In genomic region chr10:99685232-99686041, GRCh38 we compare ENCODE assay signal across 1 cellular context.
TF ChIP-seq lines count a peak whose summit lies in the region.

No MANE protein-coding gene starts in this region.

TF ChIP-seq in GM23338, 12 proteins besides CTCF, POLR2A, EP300 and RAD21 (continued from another document):
- TF ChIP-seq, protein P1, sequence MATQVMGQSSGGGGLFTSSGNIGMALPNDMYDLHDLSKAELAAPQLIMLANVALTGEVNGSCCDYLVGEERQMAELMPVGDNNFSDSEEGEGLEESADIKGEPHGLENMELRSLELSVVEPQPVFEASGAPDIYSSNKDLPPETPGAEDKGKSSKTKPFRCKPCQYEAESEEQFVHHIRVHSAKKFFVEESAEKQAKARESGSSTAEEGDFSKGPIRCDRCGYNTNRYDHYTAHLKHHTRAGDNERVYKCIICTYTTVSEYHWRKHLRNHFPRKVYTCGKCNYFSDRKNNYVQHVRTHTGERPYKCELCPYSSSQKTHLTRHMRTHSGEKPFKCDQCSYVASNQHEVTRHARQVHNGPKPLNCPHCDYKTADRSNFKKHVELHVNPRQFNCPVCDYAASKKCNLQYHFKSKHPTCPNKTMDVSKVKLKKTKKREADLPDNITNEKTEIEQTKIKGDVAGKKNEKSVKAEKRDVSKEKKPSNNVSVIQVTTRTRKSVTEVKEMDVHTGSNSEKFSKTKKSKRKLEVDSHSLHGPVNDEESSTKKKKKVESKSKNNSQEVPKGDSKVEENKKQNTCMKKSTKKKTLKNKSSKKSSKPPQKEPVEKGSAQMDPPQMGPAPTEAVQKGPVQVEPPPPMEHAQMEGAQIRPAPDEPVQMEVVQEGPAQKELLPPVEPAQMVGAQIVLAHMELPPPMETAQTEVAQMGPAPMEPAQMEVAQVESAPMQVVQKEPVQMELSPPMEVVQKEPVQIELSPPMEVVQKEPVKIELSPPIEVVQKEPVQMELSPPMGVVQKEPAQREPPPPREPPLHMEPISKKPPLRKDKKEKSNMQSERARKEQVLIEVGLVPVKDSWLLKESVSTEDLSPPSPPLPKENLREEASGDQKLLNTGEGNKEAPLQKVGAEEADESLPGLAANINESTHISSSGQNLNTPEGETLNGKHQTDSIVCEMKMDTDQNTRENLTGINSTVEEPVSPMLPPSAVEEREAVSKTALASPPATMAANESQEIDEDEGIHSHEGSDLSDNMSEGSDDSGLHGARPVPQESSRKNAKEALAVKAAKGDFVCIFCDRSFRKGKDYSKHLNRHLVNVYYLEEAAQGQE (IDR thresholded peaks at IDR 0.05; ENCODE audit: unreplicated experiment): no peak
- TF ChIP-seq NANOG (IDR thresholded peaks at IDR 0.05; ENCODE audit: borderline replicate concordance) (no peak), EZH2phosphoT487 (IDR thresholded peaks at IDR 0.05; ENCODE audit: unreplicated experiment) (no peak), POLR2AphosphoS5 (IDR thresholded peaks at IDR 0.05; ENCODE audit: low read depth) (no peak), JUNB (IDR thresholded peaks at IDR 0.05; ENCODE audit: unreplicated experiment) (no peak)
- TF ChIP-seq, protein P2, sequence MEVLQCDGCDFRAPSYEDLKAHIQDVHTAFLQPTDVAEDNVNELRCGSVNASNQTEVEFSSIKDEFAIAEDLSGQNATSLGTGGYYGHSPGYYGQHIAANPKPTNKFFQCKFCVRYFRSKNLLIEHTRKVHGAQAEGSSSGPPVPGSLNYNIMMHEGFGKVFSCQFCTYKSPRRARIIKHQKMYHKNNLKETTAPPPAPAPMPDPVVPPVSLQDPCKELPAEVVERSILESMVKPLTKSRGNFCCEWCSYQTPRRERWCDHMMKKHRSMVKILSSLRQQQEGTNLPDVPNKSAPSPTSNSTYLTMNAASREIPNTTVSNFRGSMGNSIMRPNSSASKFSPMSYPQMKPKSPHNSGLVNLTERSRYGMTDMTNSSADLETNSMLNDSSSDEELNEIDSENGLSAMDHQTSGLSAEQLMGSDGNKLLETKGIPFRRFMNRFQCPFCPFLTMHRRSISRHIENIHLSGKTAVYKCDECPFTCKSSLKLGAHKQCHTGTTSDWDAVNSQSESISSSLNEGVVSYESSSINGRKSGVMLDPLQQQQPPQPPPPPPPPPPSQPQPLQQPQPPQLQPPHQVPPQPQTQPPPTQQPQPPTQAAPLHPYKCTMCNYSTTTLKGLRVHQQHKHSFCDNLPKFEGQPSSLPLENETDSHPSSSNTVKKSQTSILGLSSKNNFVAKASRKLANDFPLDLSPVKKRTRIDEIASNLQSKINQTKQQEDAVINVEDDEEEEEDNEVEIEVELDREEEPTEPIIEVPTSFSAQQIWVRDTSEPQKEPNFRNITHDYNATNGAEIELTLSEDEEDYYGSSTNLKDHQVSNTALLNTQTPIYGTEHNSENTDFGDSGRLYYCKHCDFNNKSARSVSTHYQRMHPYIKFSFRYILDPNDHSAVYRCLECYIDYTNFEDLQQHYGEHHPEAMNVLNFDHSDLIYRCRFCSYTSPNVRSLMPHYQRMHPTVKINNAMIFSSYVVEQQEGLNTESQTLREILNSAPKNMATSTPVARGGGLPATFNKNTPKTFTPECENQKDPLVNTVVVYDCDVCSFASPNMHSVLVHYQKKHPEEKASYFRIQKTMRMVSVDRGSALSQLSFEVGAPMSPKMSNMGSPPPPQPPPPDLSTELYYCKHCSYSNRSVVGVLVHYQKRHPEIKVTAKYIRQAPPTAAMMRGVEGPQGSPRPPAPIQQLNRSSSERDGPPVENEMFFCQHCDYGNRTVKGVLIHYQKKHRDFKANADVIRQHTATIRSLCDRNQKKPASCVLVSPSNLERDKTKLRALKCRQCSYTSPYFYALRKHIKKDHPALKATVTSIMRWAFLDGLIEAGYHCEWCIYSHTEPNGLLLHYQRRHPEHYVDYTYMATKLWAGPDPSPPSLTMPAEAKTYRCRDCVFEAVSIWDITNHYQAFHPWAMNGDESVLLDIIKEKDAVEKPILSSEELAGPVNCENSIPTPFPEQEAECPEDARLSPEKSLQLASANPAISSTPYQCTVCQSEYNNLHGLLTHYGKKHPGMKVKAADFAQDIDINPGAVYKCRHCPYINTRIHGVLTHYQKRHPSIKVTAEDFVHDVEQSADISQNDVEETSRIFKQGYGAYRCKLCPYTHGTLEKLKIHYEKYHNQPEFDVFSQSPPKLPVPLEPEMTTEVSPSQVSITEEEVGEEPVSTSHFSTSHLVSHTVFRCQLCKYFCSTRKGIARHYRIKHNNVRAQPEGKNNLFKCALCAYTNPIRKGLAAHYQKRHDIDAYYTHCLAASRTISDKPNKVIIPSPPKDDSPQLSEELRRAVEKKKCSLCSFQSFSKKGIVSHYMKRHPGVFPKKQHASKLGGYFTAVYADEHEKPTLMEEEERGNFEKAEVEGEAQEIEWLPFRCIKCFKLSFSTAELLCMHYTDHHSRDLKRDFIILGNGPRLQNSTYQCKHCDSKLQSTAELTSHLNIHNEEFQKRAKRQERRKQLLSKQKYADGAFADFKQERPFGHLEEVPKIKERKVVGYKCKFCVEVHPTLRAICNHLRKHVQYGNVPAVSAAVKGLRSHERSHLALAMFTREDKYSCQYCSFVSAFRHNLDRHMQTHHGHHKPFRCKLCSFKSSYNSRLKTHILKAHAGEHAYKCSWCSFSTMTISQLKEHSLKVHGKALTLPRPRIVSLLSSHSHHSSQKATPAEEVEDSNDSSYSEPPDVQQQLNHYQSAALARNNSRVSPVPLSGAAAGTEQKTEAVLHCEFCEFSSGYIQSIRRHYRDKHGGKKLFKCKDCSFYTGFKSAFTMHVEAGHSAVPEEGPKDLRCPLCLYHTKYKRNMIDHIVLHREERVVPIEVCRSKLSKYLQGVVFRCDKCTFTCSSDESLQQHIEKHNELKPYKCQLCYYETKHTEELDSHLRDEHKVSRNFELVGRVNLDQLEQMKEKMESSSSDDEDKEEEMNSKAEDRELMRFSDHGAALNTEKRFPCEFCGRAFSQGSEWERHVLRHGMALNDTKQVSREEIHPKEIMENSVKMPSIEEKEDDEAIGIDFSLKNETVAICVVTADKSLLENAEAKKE (CRISPR knock-in tag; IDR thresholded peaks at IDR 0.05): no peak
